In genomic region chr7:87882538-87882937, GRCh38 we compare ENCODE assay signal across 19 cellular contexts. TPM values are rescaled to one million over a fixed set of nuclear protein-coding genes. Genes with fewer than 3 reads are reported as not detected.
A peak's percentile ranks its signal among the peaks of the same experiment; 100 is the strongest.
DNase-seq lines count a peak whose midpoint lies in the region; ATAC-seq and TF ChIP-seq lines count a peak whose summit lies in the region.
"Had no signal": no experiment of that assay in that cellular context is flagged by ENCODE, and none has a peak within 500 bp of the region (broad histone marks: within the 10 kb centered on the region; RNA-seq: fewer than 3 reads in every experiment).

No MANE protein-coding gene starts in this region.

- BruUV-seq in MCF 10A (replicated peaks; lab: Mats Ljungman, UMichigan) (no TSS peak), mammary epithelial cell (replicated peaks; lab: Mats Ljungman, UMichigan) (no TSS peak)

- CTCF ChIA-PET in MCF 10A (lab: Yijun Ruan, JAX) (interaction anchor here (0.6 to 1.3 kb wide), 3 partner anchors 227 to 570 kb away, joined by 3 to 4 read pairs (median 4); no protein-coding TSS in a partner anchor), mammary epithelial cell (lab: Charles Lee; ENCODE audit: low non-redundant PET) (no interaction called here)

- no peaks in the 10 kb centered on the region for H3K27me3 Mint-ChIP-seq in MCF 10A (ENCODE audit: insufficient read depth, unreplicated experiment)
- H3K27me3 Mint-ChIP-seq in central memory CD8-positive, alpha-beta T cell = no peaks in the 10 kb centered on the region
- H3K27me3 Mint-ChIP-seq: CD4-positive, alpha-beta T cell had no signal

- H3K27ac ChIP-seq in mammary epithelial cell (ENCODE audit: insufficient read depth, low read depth, low read length) (no peak overlapping the region), OCI-LY3 (ENCODE audit: low read length) (no peak overlapping the region)
- H3K27ac ChIP-seq: 22Rv1, A549, C4-2B, GM23248, HL-60, KMS-11 had no signal

- H3K27me3 ChIP-seq in mammary epithelial cell (ENCODE audit: insufficient read depth, low read length) (no peaks in the 10 kb centered on the region), OCI-LY3 (ENCODE audit: low read depth, low read length) (no peaks in the 10 kb centered on the region)

- H3K9ac ChIP-seq in mammary epithelial cell (ENCODE audit: insufficient read depth, low read length) (no peak overlapping the region), OCI-LY3 (ENCODE audit: low read length) (no peak overlapping the region)
- H3K9ac ChIP-seq: GM23248, KMS-11 had no signal

- no peak for ATAC-seq in central memory CD8-positive, alpha-beta T cell (replicated peaks; ENCODE audit: extremely low read depth, poor library complexity, severe bottlenecking)
- ATAC-seq in GM18519 (IDR thresholded peaks at IDR 0.05; ENCODE audit: low FRiP score, unreplicated experiment) = no peak
- ATAC-seq: A549, HCT116 had no signal

- H3K79me2 ChIP-seq in mammary epithelial cell (ENCODE audit: insufficient read depth, low read length) = peaks cover 83% of the 10 kb centered on the region
- H3K79me2 ChIP-seq in OCI-LY3 (ENCODE audit: low read length) = peaks cover 84% of the 10 kb centered on the region

- DNase-seq in MCF 10A (ENCODE audit: unreplicated experiment) (no peak), mammary epithelial cell (no peak), HCEC 1CT (no peak)
- no peak for DNase-seq in central memory CD8-positive, alpha-beta T cell (ENCODE audit: low spot score in 2 of 2)
- no peak for DNase-seq in activated naive CD4-positive, alpha-beta T cell treated with anti-CD3 and anti-CD28 coated beads, Interleukin-2, amount 50 U/mL, for 16 hours
- DNase-seq: AML-193; Caco-2; CD4-positive, alpha-beta T cell; GF-D8; GM23248; HFFc6 had no signal

- H3K4me1 ChIP-seq in mammary epithelial cell (ENCODE audit: insufficient read depth, low read length) = peaks cover 5% of the 10 kb centered on the region
- peaks cover 21% of the 10 kb centered on the region for H3K4me1 ChIP-seq in OCI-LY3 (ENCODE audit: low read length)

- in situ Hi-C loops in mammary epithelial cell (cut with MboI; ENCODE audit: low sequenced_read_pairs in 2 of 2) = loop anchor here (10.0 to 25.0 kb wide), 3 partner anchors 78 to 378 kb away; no protein-coding TSS in a partner anchor

- H3K4me3 Mint-ChIP-seq in MCF 10A (ENCODE audit: unreplicated experiment) = no peak overlapping the region
- H3K4me3 Mint-ChIP-seq in central memory CD8-positive, alpha-beta T cell = no peak overlapping the region
- H3K4me3 Mint-ChIP-seq: CD4-positive, alpha-beta T cell; HFFc6 had no signal

- H3K4me2 ChIP-seq in mammary epithelial cell (ENCODE audit: insufficient read depth, low read depth, low read length) = no peak overlapping the region
- peak overlapping the region; percentile 4; the same call in 1 of the 2 replicates for H3K4me2 ChIP-seq in OCI-LY3 (ENCODE audit: low read length)
- H3K4me2 ChIP-seq: A549, KMS-11 had no signal

- H3K9me3 ChIP-seq in mammary epithelial cell (replicated peaks; ENCODE audit: insufficient read depth, low read length) (no peaks in the 10 kb centered on the region), OCI-LY3 (ENCODE audit: insufficient read depth, low read length) (no peaks in the 10 kb centered on the region)
- H3K9me3 ChIP-seq: A549, Caco-2 had no signal

- dilution Hi-C loops in mammary epithelial cell (cut with HindIII; ENCODE audit: low sequenced_read_pairs) = no loop called here

- no peak overlapping the region for H2AFZ ChIP-seq in mammary epithelial cell (ENCODE audit: low read depth, low read length)
- no peak overlapping the region for H2AFZ ChIP-seq in OCI-LY3 (ENCODE audit: low read depth, low read length)
- H2AFZ ChIP-seq: GM23248 had no signal

- intact Hi-C loops in MCF 10A (cut with micrococcal nuclease) (no loop called here), mammary epithelial cell (cut with micrococcal nuclease) (loop anchor here (10.0 kb wide), 2 partner anchors 468 to 568 kb away; no protein-coding TSS in a partner anchor)

- H3K36me3 ChIP-seq in mammary epithelial cell (ENCODE audit: insufficient read depth, low read length) (peaks cover 16% of the 10 kb centered on the region), OCI-LY3 (replicated peaks; ENCODE audit: low read depth, low read length) (peaks cover 56% of the 10 kb centered on the region)

- H3K4me3 ChIP-seq in mammary epithelial cell (replicated peaks in 1 of 3; ENCODE audit: insufficient read depth in 1 of 3, low read depth in 2 of 3, low read length in 3 of 3) (no peak overlapping the region), OCI-LY3 (ENCODE audit: low read length) (no peak overlapping the region)
- H3K4me3 ChIP-seq: A549, GM23248 had no signal

- no peaks in the 10 kb centered on the region for H3K9me3 Mint-ChIP-seq in MCF 10A (ENCODE audit: unreplicated experiment)
- no peaks in the 10 kb centered on the region for H3K9me3 Mint-ChIP-seq in central memory CD8-positive, alpha-beta T cell
- H3K9me3 Mint-ChIP-seq: CD4-positive, alpha-beta T cell; HFFc6 had no signal

- TF ChIP-seq CTCF in MCF 10A (IDR thresholded peaks at IDR 0.05; ENCODE audit: unreplicated experiment) (no peak), mammary epithelial cell (conservative IDR thresholded peaks at IDR 0.05 in 1 of 2, IDR thresholded peaks at IDR 0.05 in 1 of 2; ENCODE audit: extremely low read depth in 1 of 2, insufficient read depth in 1 of 2, low read depth in 1 of 2, low read length in 2 of 2) (no peak), OCI-LY3 (IDR thresholded peaks at IDR 0.05; ENCODE audit: low read depth, low read length) (no peak)

- H4K20me1 ChIP-seq in mammary epithelial cell (ENCODE audit: insufficient read depth, low read length) (no peaks in the 10 kb centered on the region), OCI-LY3 (ENCODE audit: insufficient read depth, low read length) (peaks cover 20% of the 10 kb centered on the region; the same call in 1 of the 2 replicates)

- H3K36me3 Mint-ChIP-seq in MCF 10A (ENCODE audit: insufficient read depth, unreplicated experiment) = peaks cover 23% of the 10 kb centered on the region
- H3K36me3 Mint-ChIP-seq in central memory CD8-positive, alpha-beta T cell (ENCODE audit: insufficient read depth) = peaks cover 16% of the 10 kb centered on the region

- peaks cover 15% of the 10 kb centered on the region for H3K4me1 Mint-ChIP-seq in MCF 10A (ENCODE audit: insufficient read depth, unreplicated experiment)
- H3K4me1 Mint-ChIP-seq in central memory CD8-positive, alpha-beta T cell = peaks cover 29% of the 10 kb centered on the region

- POLR2A ChIA-PET in MCF 10A (lab: Yijun Ruan, JAX) = no interaction called here

- peak overlapping the region; percentile 66 for H3K27ac Mint-ChIP-seq in MCF 10A (ENCODE audit: low read depth, unreplicated experiment)
- peak overlapping the region; percentile 43 for H3K27ac Mint-ChIP-seq in central memory CD8-positive, alpha-beta T cell (ENCODE audit: low read depth)

- 82% methylated on average over 2 of the region's 2 CpGs for WGBS in mammary epithelial cell (ENCODE audit: low coverage, missing lambda C conversion rate)

RNA-seq across cellular contexts. Expression of gene DBF4, which starts 6.2 kb away (rescaled TPM):
- total RNA-seq in MCF 10A (2022) = 19.0 and 27.4 TPM in 2 replicates
- total RNA-seq in mammary epithelial cell = 10 to 100 TPM; 11.2 to 29.3 TPM
- 8.2 TPM for polyA plus RNA-seq in mammary epithelial cell
- 3.5 TPM for polyA minus RNA-seq in mammary epithelial cell

RNA-seq across cellular contexts. Expression of gene SLC25A40, which starts 6.4 kb away (rescaled TPM):
- total RNA-seq in MCF 10A (2022) = 10.7 and 12.8 TPM in 2 replicates
- total RNA-seq in mammary epithelial cell = 10 to 100 TPM in 1 of 2 donors, 1 to 10 TPM in 1; 9.5 to 14.1 TPM
- 6.5 TPM for polyA plus RNA-seq in mammary epithelial cell
- 9.8 TPM for polyA minus RNA-seq in mammary epithelial cell

RNA-seq across cellular contexts. Expression of gene ADAM22, which starts 51.5 kb away (rescaled TPM):
- total RNA-seq in MCF 10A (2022) (not detected in 2 replicates), mammary epithelial cell (under 1 TPM; 0.33 to 0.67 TPM)
- 0.06 TPM for polyA plus RNA-seq in mammary epithelial cell
- not detected for polyA minus RNA-seq in mammary epithelial cell
